Comparison of ENCODE assay signal across 15 cellular contexts in genomic region chr2:20540587-20541304, GRCh38.
A peak's percentile ranks its signal among the peaks of the same experiment; 100 is the strongest.
DNase-seq lines count a peak whose midpoint lies in the region; ATAC-seq and TF ChIP-seq lines count a peak whose summit lies in the region.
"Had no signal": no experiment of that assay in that cellular context is flagged by ENCODE, and none has a peak within 500 bp of the region (broad histone marks: within the 10 kb centered on the region; RNA-seq: fewer than 3 reads in every experiment).

No MANE protein-coding gene starts in this region.

- H3K23ac ChIP-seq in mesenchymal stem cell (ENCODE audit: low read length in 2 of 2) = no peak overlapping the region

- H2AK5ac ChIP-seq in mesenchymal stem cell (ENCODE audit: low read length, severe bottlenecking) = peak overlapping the region; percentile 44

- no peak overlapping the region for H3K4me2 ChIP-seq in mesenchymal stem cell (ENCODE audit: low read length, poor library complexity, severe bottlenecking)

- TF ChIP-seq CTCF in stomach (IDR thresholded peaks at IDR 0.05) = no peak

- H2BK120ac ChIP-seq in mesenchymal stem cell (ENCODE audit: low read depth, low read length) = no peak overlapping the region

- no peak overlapping the region for H4K91ac ChIP-seq in mesenchymal stem cell (ENCODE audit: low read length)

- H3K36me3 ChIP-seq in SJCRH30 = no peaks in the 10 kb centered on the region
- H3K36me3 ChIP-seq in mesenchymal stem cell (ENCODE audit: control insufficient read depth in 1 of 2, insufficient read depth in 2 of 2, low read depth in 1 of 2, low read length in 2 of 2) = no peaks in the 10 kb centered on the region
- no peaks in the 10 kb centered on the region for H3K36me3 ChIP-seq in stomach
- H3K36me3 ChIP-seq: breast epithelium, thyroid gland had no signal

- no peaks in the 10 kb centered on the region for H3K9me3 ChIP-seq in SJCRH30 (replicated peaks)
- H3K9me3 ChIP-seq in mesenchymal stem cell (ENCODE audit: control insufficient read depth, low read length) = peaks cover under 1% of the 10 kb centered on the region
- no peaks in the 10 kb centered on the region for H3K9me3 ChIP-seq in stomach
- H3K9me3 ChIP-seq: breast epithelium, thyroid gland had no signal

- TF ChIP-seq POLR2A in stomach (IDR thresholded peaks at IDR 0.05) = no peak

- H3K27ac ChIP-seq in SJCRH30 = no peak overlapping the region
- no peak overlapping the region for H3K27ac ChIP-seq in mesenchymal stem cell (ENCODE audit: low read length, poor library complexity, severe bottlenecking)
- H3K27ac ChIP-seq in stomach = peak overlapping the region in 3 of 5 donors; percentile 24 to 29 (median 27)
- H3K27ac ChIP-seq: breast epithelium, thyroid gland had no signal

- no peak overlapping the region for H2BK5ac ChIP-seq in mesenchymal stem cell (ENCODE audit: low read depth, low read length, poor library complexity, severe bottlenecking)

- H3K14ac ChIP-seq in mesenchymal stem cell (ENCODE audit: low read length in 2 of 2) = no peak overlapping the region

- no peaks in the 10 kb centered on the region for H3K79me1 ChIP-seq in mesenchymal stem cell (replicated peaks; ENCODE audit: low read length, poor library complexity, severe bottlenecking)

- no peak overlapping the region for H3K4ac ChIP-seq in mesenchymal stem cell (ENCODE audit: low read depth in 1 of 2, low read length in 2 of 2)

- 95% methylated on average over 17 of the region's 17 CpGs for WGBS in mesenchymal stem cell
- 85 to 92% (median 91%) methylated on average over 13 to 17 of the region's 17 CpGs for WGBS in stomach, 5 donors

- ATAC-seq in HG03571 (IDR thresholded peaks at IDR 0.05; ENCODE audit: unreplicated experiment) = no peak

- H2BK15ac ChIP-seq in mesenchymal stem cell (ENCODE audit: low read depth, poor library complexity, severe bottlenecking) = peak overlapping the region; percentile 30

- H4K8ac ChIP-seq in mesenchymal stem cell (ENCODE audit: low read length) = no peak overlapping the region

- no peak overlapping the region for H3K9ac ChIP-seq in mesenchymal stem cell (ENCODE audit: low read length)

- intact Hi-C loops in stomach (cut with DNase I; ENCODE audit: low total_unique reads) = no loop called here

- no peak for TF ChIP-seq EP300 in stomach (IDR thresholded peaks at IDR 0.05)

- peaks cover 64% of the 10 kb centered on the region for H3K4me1 ChIP-seq in SJCRH30
- peaks cover 10% of the 10 kb centered on the region for H3K4me1 ChIP-seq in mesenchymal stem cell (ENCODE audit: control insufficient read depth, insufficient read depth, low read depth, low read length)
- H3K4me1 ChIP-seq in stomach = peaks cover 0 to 25% (median 8%) of the 10 kb centered on the region in 4 donors
- H3K4me1 ChIP-seq: thyroid gland had no signal

- no peak overlapping the region for H2AFZ ChIP-seq in mesenchymal stem cell (ENCODE audit: low read depth, low read length)

- DNase-seq in NCI-H2171 (lab: John Stamatoyannopoulos, UW) (peak; percentile 64), SJCRH30 (peak; percentile 62 to 72), mesenchymal stem cell (no peak), stomach (no peak), GDM1 (lab: John Stamatoyannopoulos, UW) (no peak), SW480 (ENCODE audit: low spot score) (no peak)
- DNase-seq: activated CD4-positive, alpha-beta T cell treated with anti-CD3 and anti-CD28 coated beads for 36 hours; COR-L47; kidney glomerular epithelial cell; stimulated activated CD4-positive, alpha-beta T cell treated with anti-CD3 and anti-CD28 coated beads, Interleukin-15, amount 100 ng/mL, for 24 hours; SW 1271; thyroid gland had no signal

- H3K4me3 ChIP-seq in SJCRH30 = no peak overlapping the region
- H3K4me3 ChIP-seq in mesenchymal stem cell (ENCODE audit: insufficient read depth in 1 of 2, low read depth in 1 of 2, low read length in 2 of 2) = no peak overlapping the region
- no peak overlapping the region for H3K4me3 ChIP-seq in stomach
- H3K4me3 ChIP-seq: breast epithelium, coronary artery, thyroid gland had no signal

- H3K27me3 ChIP-seq in SJCRH30 (no peaks in the 10 kb centered on the region), mesenchymal stem cell (ENCODE audit: control insufficient read depth in 1 of 2, insufficient read depth in 1 of 2, low read length in 2 of 2) (peaks cover 0 to 6% of the 10 kb centered on the region in 2 experiments), stomach (no peaks in the 10 kb centered on the region)
- H3K27me3 ChIP-seq: breast epithelium, thyroid gland had no signal

- H2BK12ac ChIP-seq in mesenchymal stem cell (ENCODE audit: low read length in 2 of 2) = no peak overlapping the region

- no peak overlapping the region for H3K18ac ChIP-seq in mesenchymal stem cell (ENCODE audit: low read depth in 1 of 2, low read length in 2 of 2)

Comparison
In these comparisons a context has a peak if more than half of its experiments do, and no peak if none do; other contexts are left out.
1. DNase-seq: peak in NCI-H2171 (single experiment) and SJCRH30 (2 of 2); none in mesenchymal stem cell (single experiment), stomach (single experiment), GDM1 (single experiment) and SW480 (single experiment).
2. H3K27ac ChIP-seq: peak in stomach (3 of 5); none in SJCRH30 (single experiment) and mesenchymal stem cell (single experiment).